In genomic region chr3:31204026-31204795, GRCh38 we compare ENCODE assay signal across 22 cellular contexts.
DNase-seq lines count a peak whose midpoint lies in the region; ATAC-seq and TF ChIP-seq lines count a peak whose summit lies in the region.
"Had no signal": no experiment of that assay in that cellular context is flagged by ENCODE, and none has a peak within 500 bp of the region (broad histone marks: within the 10 kb centered on the region; RNA-seq: fewer than 3 reads in every experiment).

No MANE protein-coding gene starts in this region.

- H3K27me3 ChIP-seq in right lobe of liver (no peaks in the 10 kb centered on the region), gastroesophageal sphincter (no peaks in the 10 kb centered on the region)
- H3K27me3 ChIP-seq: BLaER1 had no signal

- DNase-seq in fibroblast of peridontal ligament (ENCODE audit: extremely low read depth) = peak; percentile 7
- peak in 1 of 3 donors; percentile 25 for DNase-seq in right lobe of liver
- DNase-seq in stimulated activated CD4-positive, alpha-beta T cell treated with anti-CD3 and anti-CD28 coated beads, Interleukin-2, amount 100 ng/mL, for 24 hours = no peak
- DNase-seq: CD4-positive, alpha-beta memory T cell; DMS79; H7; HFFc6; Kasumi-1; MM.1S; NCI-H1092 treated with DMSO at 0.1 percent for 48 hours; NCI-H146; NCI-H2081; NCI-H510A; NCI-H82; SIG-M5 had no signal

- no peak for TF ChIP-seq POLR2A in right lobe of liver (IDR thresholded peaks at IDR 0.05)
- no peak for TF ChIP-seq POLR2A in gastroesophageal sphincter (IDR thresholded peaks at IDR 0.05)

- TF ChIP-seq CTCF in 22Rv1 (IDR thresholded peaks at IDR 0.05) = no peak
- TF ChIP-seq CTCF in right lobe of liver (IDR thresholded peaks at IDR 0.05) = no peak
- TF ChIP-seq CTCF in gastroesophageal sphincter (IDR thresholded peaks at IDR 0.05) = no peak

- H3K36me3 ChIP-seq in right lobe of liver (no peaks in the 10 kb centered on the region), gastroesophageal sphincter (no peaks in the 10 kb centered on the region)
- H3K36me3 ChIP-seq: BLaER1 had no signal

- H3K4me1 ChIP-seq in right lobe of liver (peaks cover 0 to 6% (median 2%) of the 10 kb centered on the region in 4 donors), gastroesophageal sphincter (no peaks in the 10 kb centered on the region)
- H3K4me1 ChIP-seq: BLaER1 had no signal

- no peak for TF ChIP-seq EP300 in gastroesophageal sphincter (IDR thresholded peaks at IDR 0.05)

- peak overlapping the region; percentile 34; the same call in 1 of the 2 replicates for H3K27ac ChIP-seq in 22Rv1
- peak overlapping the region in 1 of 3 donors; percentile 25 for H3K27ac ChIP-seq in right lobe of liver
- H3K27ac ChIP-seq in gastroesophageal sphincter = no peak overlapping the region
- H3K27ac ChIP-seq: BLaER1, RWPE1 had no signal

- intact Hi-C loops in right lobe of liver (cut with DNase I) = no loop called here

- no peaks in the 10 kb centered on the region for H3K9me3 ChIP-seq in right lobe of liver
- H3K9me3 ChIP-seq in gastroesophageal sphincter = no peaks in the 10 kb centered on the region

- peak; percentile 59 for ATAC-seq in GM18511 (IDR thresholded peaks at IDR 0.05; ENCODE audit: unreplicated experiment)
- peak; percentile 89 to 98 (median 92) for ATAC-seq in right lobe of liver
- ATAC-seq in gastroesophageal sphincter = no peak
- ATAC-seq in activated CD4-positive, CD25-positive, alpha-beta regulatory T cell treated with anti-CD3 and anti-CD28 coated beads, Interleukin-2, amount 50 U/mL, for 24 hours = no peak
- ATAC-seq: SK-N-SH treated with all-trans-retinoic acid at 6 μM for 48 hours had no signal

- WGBS in right lobe of liver (ENCODE audit: insufficient coverage, low coverage, low lambda C conversion rate, missing lambda C conversion rate) = 27% methylated on average over 5 of the region's 5 CpGs
- WGBS in gastroesophageal sphincter (ENCODE audit: low coverage in 1 of 2), 2 donors = 82 to 93% methylated on average over 5 of the region's 5 CpGs

- H3K4me3 ChIP-seq in right lobe of liver = no peak overlapping the region
- no peak overlapping the region for H3K4me3 ChIP-seq in gastroesophageal sphincter
- H3K4me3 ChIP-seq: BLaER1 had no signal

Comparison
In these comparisons a context has a peak if more than half of its experiments do, and no peak if none do; other contexts are left out.
1. ATAC-seq: peak in GM18511 (single experiment) and right lobe of liver (4 of 4); none in gastroesophageal sphincter (single experiment) and activated CD4-positive, CD25-positive, alpha-beta regulatory T cell treated with anti-CD3 and anti-CD28 coated beads, Interleukin-2, amount 50 U/mL, for 24 hours (0 of 2).